8 cellular contexts compared by ENCODE assay signal in the genomic region with DNA sequence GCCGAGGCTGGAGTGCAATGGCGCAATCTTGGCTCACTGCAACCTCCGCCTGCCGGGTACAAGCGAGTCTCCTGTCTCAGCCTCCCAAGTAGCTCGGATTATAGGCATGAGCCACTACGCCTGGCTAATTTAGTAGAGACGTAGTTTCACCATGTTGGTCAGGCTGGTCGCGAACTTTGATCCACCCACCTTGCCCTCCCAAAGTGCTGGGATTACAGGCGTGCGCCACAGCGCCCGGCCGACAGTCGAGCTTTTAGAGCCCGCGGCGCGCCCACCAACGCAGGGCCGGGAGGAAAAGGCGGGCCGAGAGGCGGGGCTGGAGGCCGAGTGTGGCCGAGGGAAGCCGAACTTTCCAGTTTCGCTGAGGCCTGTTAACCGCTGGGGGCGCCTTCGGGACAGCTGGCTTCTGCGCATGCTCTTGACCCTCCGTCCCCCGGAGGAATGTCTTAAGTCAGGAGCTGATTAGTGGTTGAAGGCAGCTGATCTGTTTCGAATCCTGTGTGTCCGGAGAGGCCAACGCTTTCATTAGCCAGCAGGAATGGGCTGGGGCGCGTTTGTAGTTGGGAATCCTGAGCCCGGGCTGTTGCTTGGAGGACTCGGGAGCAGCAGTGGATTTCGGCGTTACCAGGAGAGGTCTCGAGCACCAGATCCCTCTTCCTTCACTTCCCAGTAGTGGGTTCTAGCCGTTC. TPM values are rescaled to one million over a fixed set of nuclear protein-coding genes. Genes with fewer than 3 reads are reported as not detected.
DNase-seq lines count a peak whose midpoint lies in the region; ATAC-seq and TF ChIP-seq lines count a peak whose summit lies in the region.

No MANE protein-coding gene starts in this region.

- H3K4me3 ChIP-seq in OCI-LY7 (ENCODE audit: low read depth, low read length, poor library complexity, severe bottlenecking) (peak overlapping the region; percentile 69), mononuclear cell (ENCODE audit: low read length) (peak overlapping the region; percentile 64)

- no peaks in the 10 kb centered on the region for H3K9me2 ChIP-seq in OCI-LY7 (ENCODE audit: insufficient read depth, low read length)

- peak overlapping the region; percentile 84 for H3K4me2 ChIP-seq in OCI-LY7 (ENCODE audit: low read length)

- CTCF ChIA-PET in OCI-LY7 (lab: Charles Lee; ENCODE audit: unreplicated experiment): interaction anchor here (0.9 to 1.9 kb wide), 6 partner anchors 9 to 1042 kb away, joined by 4 to 12 read pairs (median 6); a partner anchor contains a TSS

- intact Hi-C loops in OCI-LY7 (cut with micrococcal nuclease; ENCODE audit: unreplicated experiment): no loop called here

- no peaks in the 10 kb centered on the region for H3K79me2 ChIP-seq in OCI-LY7 (ENCODE audit: insufficient read depth, low read depth, low read length)

- no peaks in the 10 kb centered on the region for H3K9me3 Mint-ChIP-seq in IgD-negative memory B cell

- peak overlapping the region; percentile 43 for H3K27ac ChIP-seq in OCI-LY7 (ENCODE audit: low read depth, low read length, poor library complexity, severe bottlenecking)
- peak overlapping the region; percentile 71 for H3K27ac ChIP-seq in epithelial cell of prostate

- H3K36me3 ChIP-seq in OCI-LY7 (ENCODE audit: insufficient read depth, low read length): peaks cover 6% of the 10 kb centered on the region

- H3K27ac Mint-ChIP-seq in IgD-negative memory B cell: peak overlapping the region; percentile 13 to 92 (median 62)

- H3K9me3 ChIP-seq in OCI-LY7 (ENCODE audit: low read length) (no peaks in the 10 kb centered on the region), mononuclear cell (ENCODE audit: low read depth, low read length) (no peaks in the 10 kb centered on the region)

- H3K27me3 ChIP-seq in mononuclear cell (ENCODE audit: insufficient read depth, low read length): no peaks in the 10 kb centered on the region

- 0 out of 2 replicates have a peak, but pooled peaks cover 2% of the 10 kb centered on the region for H4K20me1 ChIP-seq in OCI-LY7 (ENCODE audit: insufficient read depth, low read length)

- TF ChIP-seq CTCF in OCI-LY7 (conservative IDR thresholded peaks at IDR 0.05; ENCODE audit: low read length): peak; percentile 82

- ATAC-seq in GM21526 (IDR thresholded peaks at IDR 0.05; ENCODE audit: low FRiP score, unreplicated experiment): peak; percentile 88

- H2AFZ ChIP-seq in OCI-LY7 (ENCODE audit: low read length): peak overlapping the region; percentile 99

- H3K4me1 ChIP-seq in OCI-LY7 (ENCODE audit: insufficient read depth, low read length, poor library complexity, severe bottlenecking) (peaks cover 14% of the 10 kb centered on the region), mononuclear cell (ENCODE audit: insufficient read depth, low read length) (peaks cover 21% of the 10 kb centered on the region)

- H3K27me3 Mint-ChIP-seq in IgD-negative memory B cell: peaks cover 2% of the 10 kb centered on the region

- H3K36me3 Mint-ChIP-seq in IgD-negative memory B cell: peaks cover 3% of the 10 kb centered on the region

- no TSS peak for BruUV-seq in OCI-LY7 (replicated peaks; lab: Mats Ljungman, UMichigan)

- H3K4me3 Mint-ChIP-seq in IgD-negative memory B cell: peak overlapping the region; percentile 87 to 98 (median 94)

- POLR2A ChIA-PET in OCI-LY7 (lab: Charles Lee): interaction anchor here (1.0 to 2.4 kb wide), 6 partner anchors 9 to 1042 kb away, joined by 3 to 67 read pairs (median 4); a partner anchor contains a TSS

- peaks cover 7 to 12% (median 7%) of the 10 kb centered on the region in 3 donors for H3K4me1 Mint-ChIP-seq in IgD-negative memory B cell

- DNase-seq in DMS114 treated with DMSO at 0.1 percent for 48 hours (lab: John Stamatoyannopoulos, UW; ENCODE audit: unreplicated experiment) (peak; percentile 98), OCI-LY7 (ENCODE audit: low spot score) (peak; percentile 95), activated T-cell treated with anti-CD3 and anti-CD28 coated beads for 4 hours (peak; percentile 88), epithelial cell of prostate (ENCODE audit: low read depth, low spot score) (peak; percentile 80)
- DNase-seq in stimulated activated CD8-positive, alpha-beta memory T cell treated with anti-CD3 and anti-CD28 coated beads, Interleukin-2, amount 100 ng/mL, for 48 hours (ENCODE audit: low read depth in 2 of 2): peak; percentile 88 to 91

RNA-seq across cellular contexts. Expression of a gene that starts 10.0 kb away (rescaled TPM):
- 3,528 TPM for polyA plus RNA-seq in IgD-negative memory B cell
- 469 and 889 TPM in 2 replicates for total RNA-seq in OCI-LY7 (2014; rRNA removed; shearing (Covaris generic))
- total RNA-seq in OCI-LY7 (2022) (2,251 and 2,407 TPM in 2 replicates), mononuclear cell (218 TPM)

RNA-seq across cellular contexts. Expression of a gene that starts 48.5 kb away (rescaled TPM):
- 1.0 TPM for polyA plus RNA-seq in IgD-negative memory B cell
- 54.0 and 66.1 TPM in 2 replicates for total RNA-seq in OCI-LY7 (2014; rRNA removed; shearing (Covaris generic))
- total RNA-seq in OCI-LY7 (2022) (61.6 and 76.5 TPM in 2 replicates), mononuclear cell (1.2 TPM)

Comparison
In these comparisons a context has a peak if more than half of its experiments do, and no peak if none do; other contexts are left out.
1. Peak in every context shown above with its lines: DNase-seq, ATAC-seq, H3K4me3 ChIP-seq and H3K27ac ChIP-seq.
2. RNA of a gene that starts 48.5 kb away (total RNA-seq): 54.0 to 76.5 TPM in OCI-LY7; 1.2 TPM in mononuclear cell (single experiment); every median in the first group is over 10 times any median in the second.